In genomic region chr3:194685050-194685722, GRCh38 we compare ENCODE assay signal across 8 cellular contexts. TPM values are rescaled to one million over a fixed set of nuclear protein-coding genes. Genes with fewer than 3 reads are reported as not detected.
DNase-seq lines count a peak whose midpoint lies in the region; ATAC-seq and TF ChIP-seq lines count a peak whose summit lies in the region.

No MANE protein-coding gene starts in this region.

- ATAC-seq in GM19372 (IDR thresholded peaks at IDR 0.05; ENCODE audit: low read depth, unreplicated experiment) = peak; percentile 2
- ATAC-seq in HG03521 (IDR thresholded peaks at IDR 0.05; ENCODE audit: unreplicated experiment) = peak; percentile 1

- intact Hi-C loops in sigmoid colon (cut with DNase I) = loop anchor here (1.0 to 10.0 kb wide), 2 partner anchors 300 to 575 kb away; no protein-coding TSS in a partner anchor

- no peak for DNase-seq in effector memory CD4-positive, alpha-beta T cell
- DNase-seq in sigmoid colon = no peak
- DNase-seq in DMS153 treated with DMSO at 0.1 percent for 48 hours (lab: John Stamatoyannopoulos, UW; ENCODE audit: unreplicated experiment) = no peak
- DNase-seq in activated CD4-positive, alpha-beta T cell treated with anti-CD3 and anti-CD28 coated beads, Interleukin-2, amount 50 U/mL, for 1 hour = no peak
- DNase-seq in mesenteric fat pad (ENCODE audit: low spot score) = no peak
- DNase-seq in RPMI8226 = no peak

- TF ChIP-seq EP300 in sigmoid colon (IDR thresholded peaks at IDR 0.05) = no peak

- no peaks in the 10 kb centered on the region for H3K9me3 ChIP-seq in effector memory CD4-positive, alpha-beta T cell (ENCODE audit: control insufficient read depth, low read length)
- H3K9me3 ChIP-seq in sigmoid colon = no peaks in the 10 kb centered on the region

- no peaks in the 10 kb centered on the region for H3K36me3 ChIP-seq in effector memory CD4-positive, alpha-beta T cell (ENCODE audit: control insufficient read depth, insufficient read depth, low read length)
- H3K36me3 ChIP-seq in sigmoid colon = no peaks in the 10 kb centered on the region

- H3K27ac ChIP-seq in effector memory CD4-positive, alpha-beta T cell (ENCODE audit: insufficient read depth, low read length, poor library complexity, severe bottlenecking) = peak overlapping the region; percentile 35
- peak overlapping the region; percentile 87 to 90 (median 88) for H3K27ac ChIP-seq in sigmoid colon

- TF ChIP-seq POLR2A in sigmoid colon (IDR thresholded peaks at IDR 0.05) = no peak

- peaks cover 31% of the 10 kb centered on the region for H3K4me1 ChIP-seq in effector memory CD4-positive, alpha-beta T cell (ENCODE audit: control insufficient read depth, insufficient read depth, low read length, poor library complexity, severe bottlenecking)
- H3K4me1 ChIP-seq in sigmoid colon = peaks cover 0 to 49% (median 43%) of the 10 kb centered on the region in 4 donors

- no peak for TF ChIP-seq CTCF in sigmoid colon (IDR thresholded peaks at IDR 0.05)

- no peaks in the 10 kb centered on the region for H3K27me3 ChIP-seq in effector memory CD4-positive, alpha-beta T cell (replicated peaks; ENCODE audit: control insufficient read depth, insufficient read depth, low read length, poor library complexity, severe bottlenecking)
- no peaks in the 10 kb centered on the region for H3K27me3 ChIP-seq in sigmoid colon

- H3K4me3 ChIP-seq in effector memory CD4-positive, alpha-beta T cell (ENCODE audit: insufficient read depth, low read depth, low read length, poor library complexity, severe bottlenecking) = peak overlapping the region; percentile 81
- peak overlapping the region; percentile 63 to 78 (median 68) for H3K4me3 ChIP-seq in sigmoid colon

- 44 to 51% methylated on average over 15 of the region's 15 CpGs for WGBS in sigmoid colon, 2 donors

RNA-seq across cellular contexts. Expression of gene FAM43A, which starts 0.5 kb away (rescaled TPM):
- 10 to 100 TPM; 11.1 to 17.8 (median 12.7) TPM for total RNA-seq in sigmoid colon
- 10 to 100 TPM; 10.2 to 62.8 (median 35.8) TPM for polyA plus RNA-seq in sigmoid colon
- 22.3 TPM for total RNA-seq in mesenteric fat pad

RNA-seq across cellular contexts. Expression of gene LSG1, which starts 13.2 kb away (rescaled TPM):
- total RNA-seq in sigmoid colon (10 to 100 TPM; 21.0 to 32.4 (median 27.2) TPM), mesenteric fat pad (37.6 TPM)
- 10 to 100 TPM in 1 of 3 donors, 1 to 10 TPM in 2; 6.0 to 20.4 (median 9.6) TPM for polyA plus RNA-seq in sigmoid colon

RNA-seq across cellular contexts. Expression of gene TMEM44, which starts 52.0 kb away (rescaled TPM):
- total RNA-seq in sigmoid colon (10 to 100 TPM in 1 of 4 donors, 1 to 10 TPM in 3; 2.0 to 11.9 (median 5.2) TPM), mesenteric fat pad (12.4 TPM)
- 10 to 100 TPM; 24.0 to 25.8 (median 25.7) TPM for polyA plus RNA-seq in sigmoid colon
